21 cellular contexts compared by ENCODE assay signal in the genomic region with DNA sequence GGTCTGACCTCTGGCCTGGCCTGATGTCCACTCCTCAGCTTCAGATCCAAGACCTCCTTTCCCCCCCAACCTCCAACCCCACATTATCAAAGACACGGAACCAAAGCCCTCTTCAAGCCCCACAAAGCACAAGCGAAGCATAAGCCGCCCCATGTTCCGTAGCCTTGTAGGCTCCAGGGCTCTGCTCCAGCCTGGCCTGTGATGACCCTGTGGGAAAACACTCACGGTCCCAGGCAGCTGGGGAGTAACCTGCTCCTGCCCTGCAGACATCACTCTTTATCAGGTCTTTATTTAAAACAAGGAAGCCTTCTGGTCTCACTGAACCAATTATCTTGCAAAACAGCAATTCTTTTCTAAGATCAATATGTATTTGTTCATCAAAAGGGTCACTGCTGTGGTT. TPM values are rescaled to one million over a fixed set of nuclear protein-coding genes. Genes with fewer than 3 reads are reported as not detected.
DNase-seq lines count a peak whose midpoint lies in the region; ATAC-seq, FAIRE-seq and TF ChIP-seq lines count a peak whose summit lies in the region.
"Had no signal": no experiment of that assay in that cellular context is flagged by ENCODE, and none has a peak within 500 bp of the region (broad histone marks: within the 10 kb centered on the region; RNA-seq: fewer than 3 reads in every experiment).

No MANE protein-coding gene starts in this region.

- H3K9me3 ChIP-seq in left ventricle myocardium inferior (replicated peaks) (no peaks in the 10 kb centered on the region), body of pancreas (no peaks in the 10 kb centered on the region), pancreas (no peaks in the 10 kb centered on the region)
- H3K9me3 ChIP-seq: A549, Caco-2 had no signal

- H3K27me3 ChIP-seq in left ventricle myocardium inferior (ENCODE audit: low read depth) (no peaks in the 10 kb centered on the region), body of pancreas (no peaks in the 10 kb centered on the region), pancreas (no peaks in the 10 kb centered on the region)

- intact Hi-C loops in Right ventricle myocardium inferior (cut with DNase I) (no loop called here), left ventricle myocardium inferior (cut with micrococcal nuclease) (no loop called here), body of pancreas (cut with DNase I) (no loop called here), pancreas (cut with DNase I) (no loop called here)

- H3K36me3 ChIP-seq in left ventricle myocardium inferior, result no peaks in the 10 kb centered on the region
- H3K36me3 ChIP-seq in body of pancreas (replicated peaks in 1 of 2; ENCODE audit: insufficient read depth in 1 of 2, low read depth in 2 of 2), result no peaks in the 10 kb centered on the region
- H3K36me3 ChIP-seq in pancreas, result no peaks in the 10 kb centered on the region

- no peak for FAIRE-seq in pancreas (lab: Jason Lieb, UNC)
- FAIRE-seq: A549, D721Med had no signal

- no peak for TF ChIP-seq POLR2A in body of pancreas (IDR thresholded peaks at IDR 0.05)

- ATAC-seq in Right ventricle myocardium inferior (peak; percentile 65), body of pancreas (peak; percentile 70), left lobe of liver (peak; percentile 30), pancreas (peak; percentile 52 to 90 (median 78)), HG02610 (IDR thresholded peaks at IDR 0.05; ENCODE audit: unreplicated experiment) (no peak)
- ATAC-seq: A549 had no signal

- H3K4me3 ChIP-seq in left ventricle myocardium inferior (no peak overlapping the region), body of pancreas (no peak overlapping the region), pancreas (no peak overlapping the region)
- H3K4me3 ChIP-seq: A549 had no signal

- H3K4me1 ChIP-seq in left ventricle myocardium inferior, result peaks cover 16% of the 10 kb centered on the region
- H3K4me1 ChIP-seq in body of pancreas, result peaks cover 26% of the 10 kb centered on the region
- peaks cover 3 to 13% (median 6%) of the 10 kb centered on the region in 3 donors for H3K4me1 ChIP-seq in pancreas
- H3K4me1 ChIP-seq: A549, Caco-2 had no signal

- H3K27ac ChIP-seq in left ventricle myocardium inferior (replicated peaks) (no peak overlapping the region), body of pancreas (no peak overlapping the region), pancreas (no peak overlapping the region)
- H3K27ac ChIP-seq: 22Rv1, A549, C4-2B, HL-60 had no signal

- DNase-seq in Right ventricle myocardium inferior (ENCODE audit: missing footprints) (no peak), left ventricle myocardium inferior (no peak), body of pancreas (peak in 3 of 4 donors; percentile 38 to 67 (median 53)), left lobe of liver (ENCODE audit: low spot score) (no peak), pancreas (no peak), DMS53 treated with DMSO at 0.1 percent for 48 hours (lab: John Stamatoyannopoulos, UW; ENCODE audit: unreplicated experiment) (no peak)
- DNase-seq: AML-193; Caco-2; CD4-positive, alpha-beta T cell; DMS79; GF-D8; HCEC 1CT; IMR-90 had no signal

- no peak for TF ChIP-seq CTCF in left ventricle myocardium inferior (IDR thresholded peaks at IDR 0.05; ENCODE audit: borderline replicate concordance)
- no peak for TF ChIP-seq CTCF in body of pancreas (IDR thresholded peaks at IDR 0.05)
- no peak for TF ChIP-seq CTCF in pancreas (IDR thresholded peaks at IDR 0.05)

- WGBS in body of pancreas, 2 donors, result 48% methylated on average over 5 of the region's 5 CpGs
- WGBS in pancreas, 2 donors, result 35 to 40% methylated on average over 5 of the region's 5 CpGs

RNA-seq across cellular contexts. Expression of gene WNK2, which starts 15.4 kb away (rescaled TPM):
- total RNA-seq in Right ventricle myocardium inferior (200 TPM), left ventricle myocardium inferior (218 TPM), body of pancreas (100 to 1,000 TPM in 1 of 2 donors, 10 to 100 TPM in 1; 85.4 to 173 TPM), left lobe of liver (3.7 TPM), pancreas (100 to 1,000 TPM in 1 of 6 donors, 10 to 100 TPM in 5; 53.5 to 114 (median 89.4) TPM)
- polyA plus RNA-seq in pancreas, result 100 to 1,000 TPM in 1 of 2 donors, 10 to 100 TPM in 1; 77.4 to 121 TPM
- total RNA-seq: HT1080, IMR-90 had no signal
- polyA plus RNA-seq: BJ, IMR-90 had no signal

RNA-seq across cellular contexts. Expression of gene NINJ1, which starts 34.5 kb away (rescaled TPM):
- 55.5 TPM for total RNA-seq in Right ventricle myocardium inferior
- 53.7 TPM for total RNA-seq in left ventricle myocardium inferior
- 10 to 100 TPM; 32.6 to 32.9 TPM for total RNA-seq in body of pancreas
- 53.3 TPM for total RNA-seq in left lobe of liver
- total RNA-seq in pancreas, result 10 to 100 TPM; 15.6 to 33.2 (median 19.3) TPM
- polyA plus RNA-seq in pancreas, result 10 to 100 TPM; 26.2 to 28.1 TPM

Comparison
In these comparisons a context has a peak if more than half of its experiments do, and no peak if none do; other contexts are left out.
1. DNase-seq: peak in body of pancreas (3 of 4); none in Right ventricle myocardium inferior (single experiment), left ventricle myocardium inferior (single experiment), left lobe of liver (single experiment), pancreas (0 of 6) and DMS53 treated with DMSO at 0.1 percent for 48 hours (single experiment).
2. RNA of gene WNK2, which starts 15.4 kb away (total RNA-seq): 218 TPM in left ventricle myocardium inferior (single experiment), 200 TPM in Right ventricle myocardium inferior (single experiment), 85.4 to 173 TPM in body of pancreas and 53.5 to 114 TPM in pancreas; 3.7 TPM in left lobe of liver (single experiment); every median in the first group is over 10 times any median in the second.